2 cellular contexts compared by ENCODE assay signal in genomic region chr16:75120253-75120652, GRCh38.
A peak's percentile ranks its signal among the peaks of the same experiment; 100 is the strongest.
TF ChIP-seq lines count a peak whose summit lies in the region.

No MANE protein-coding gene starts in this region.

TF ChIP-seq in WTC11, 78 proteins besides CTCF, POLR2A, EP300 and RAD21:
- TF ChIP-seq ZNF416 (CRISPR knock-in tag; IDR thresholded peaks at IDR 0.05) (no peak), GTF2I (CRISPR knock-in tag; conservative IDR thresholded peaks at IDR 0.05) (no peak), RORB (CRISPR knock-in tag; IDR thresholded peaks at IDR 0.05) (no peak), PRRX2 (CRISPR knock-in tag; IDR thresholded peaks at IDR 0.05) (no peak), ATF2 (CRISPR knock-in tag; IDR thresholded peaks at IDR 0.05; ENCODE audit: borderline replicate concordance, low read depth) (no peak), CREM (CRISPR knock-in tag; IDR thresholded peaks at IDR 0.05) (no peak), ZNF232 (CRISPR knock-in tag; IDR thresholded peaks at IDR 0.05) (no peak), SMAD4 (CRISPR knock-in tag; IDR thresholded peaks at IDR 0.05) (no peak), ZNF121 (CRISPR knock-in tag; IDR thresholded peaks at IDR 0.05) (no peak), NR1H2 (CRISPR knock-in tag; IDR thresholded peaks at IDR 0.05) (no peak), ZSCAN18 (CRISPR knock-in tag; IDR thresholded peaks at IDR 0.05) (no peak), PREB (CRISPR knock-in tag; IDR thresholded peaks at IDR 0.05; ENCODE audit: borderline replicate concordance) (no peak), JUN (CRISPR knock-in tag; IDR thresholded peaks at IDR 0.05) (no peak), SP1 (CRISPR knock-in tag; conservative IDR thresholded peaks at IDR 0.05) (no peak), JAZF1 (CRISPR knock-in tag; IDR thresholded peaks at IDR 0.05) (no peak)
TF ChIP-seq in WTC11: peak in this region for 0.

TF ChIP-seq in HepG2, 621 proteins besides CTCF, POLR2A, EP300 and RAD21:
- TF ChIP-seq FOXP1 (IDR thresholded peaks at IDR 0.05) (no peak; the same call in 1 of the 2 replicates), FOXP1 (CRISPR knock-in tag; IDR thresholded peaks at IDR 0.05) (peak; percentile 49; the same call in 1 of the 2 replicates), KDM3A (CRISPR knock-in tag; IDR thresholded peaks at IDR 0.05; ENCODE audit: low read depth) (no peak), FOXA3 (CRISPR knock-in tag; IDR thresholded peaks at IDR 0.05) (peak; percentile 43; the same call in 1 of the 2 replicates), RCOR2 (CRISPR knock-in tag; IDR thresholded peaks at IDR 0.05) (no peak)
